In the genomic region with DNA sequence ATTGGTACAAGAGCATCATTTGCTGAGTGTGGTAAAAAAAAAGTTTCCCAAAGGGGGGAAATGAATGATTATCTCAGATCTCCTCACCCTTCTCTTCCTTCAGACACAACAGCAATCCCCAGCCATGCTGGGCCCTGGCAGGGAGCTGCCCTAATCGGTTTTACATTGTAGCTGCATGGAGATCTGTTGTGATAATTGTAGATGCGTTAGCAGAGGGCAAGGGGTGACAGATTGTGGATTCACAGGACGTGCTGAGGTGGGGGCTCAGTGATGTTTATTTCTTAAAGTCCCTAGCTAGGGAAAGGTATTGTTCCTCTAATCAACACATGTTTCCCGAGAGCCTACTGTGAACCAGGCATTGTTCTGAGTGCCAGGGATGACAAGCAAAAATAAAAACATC, we compare ENCODE assay signal across 25 cellular contexts.
"Had no signal": no experiment of that assay in that cellular context is flagged by ENCODE, and none has a peak within 500 bp of the region (broad histone marks: within the 10 kb centered on the region; RNA-seq: fewer than 3 reads in every experiment).

No MANE protein-coding gene starts in this region.

- ATAC-seq: activated CD4-positive, alpha-beta T cell treated with anti-CD3 and anti-CD28 coated beads for 36 hours; activated T-helper 17 cell treated with anti-CD3 and anti-CD28 coated beads, Interleukin-2, amount 50 U/mL, for 72 hours had no signal

- H3K9me3 ChIP-seq: Peyer's patch, SJCRH30 had no signal

- DNase-seq: activated CD4-positive, alpha-beta memory T cell treated with anti-CD3 and anti-CD28 coated beads, Interleukin-2, amount 10 ng/mL, durations not matched to agents 7 days and 5 days; activated CD4-positive, alpha-beta T cell treated with anti-CD3 and anti-CD28 coated beads for 36 hours; activated CD4-positive, alpha-beta T cell treated with anti-CD3 and anti-CD28 coated beads, Interleukin-2, amount 50 U/mL, for 1 hour; activated gamma-delta T cell; activated naive CD4-positive, alpha-beta T cell treated with anti-CD3 and anti-CD28 coated beads for 36 hours; activated T-cell treated with anti-CD3 and anti-CD28 coated beads for 4 hours; activated T-cell treated with anti-CD3 and anti-CD28 coated beads, Interleukin-2, amount 50 U/mL, for 48 hours; amygdala; KG1; NCI-H1048; NCI-H146; NCI-H187 treated with DMSO at 0.1 percent for 48 hours; NCI-H2081 treated with DMSO at 0.1 percent for 48 hours; NCI-H2171; NCI-H510A treated with DMSO at 0.1 percent for 48 hours; NCI-H748 treated with DMSO at 0.1 percent for 48 hours; Peyer's patch; Right ventricle myocardium superior; SJCRH30 had no signal

- H3K4me1 ChIP-seq: Peyer's patch, SJCRH30 had no signal

- H3K4me3 ChIP-seq: Peyer's patch, SJCRH30 had no signal

- H3K36me3 Mint-ChIP-seq: activated naive CD8-positive, alpha-beta T cell; brain had no signal

- H3K27ac ChIP-seq: Peyer's patch, RWPE1, SJCRH30 had no signal

- H3K27me3 ChIP-seq: Peyer's patch, SJCRH30 had no signal

- H3K4me3 Mint-ChIP-seq: activated CD4-positive, alpha-beta memory T cell treated with anti-CD3 and anti-CD28 coated beads, Interleukin-2, amount 10 ng/mL, durations not matched to agents 7 days and 5 days; activated CD4-positive, alpha-beta T cell treated with anti-CD3 and anti-CD28 coated beads for 36 hours; activated naive CD4-positive, alpha-beta T cell treated with anti-CD3 and anti-CD28 coated beads for 36 hours; activated naive CD8-positive, alpha-beta T cell; activated T-helper 17 cell treated with anti-CD3 and anti-CD28 coated beads, Interleukin-2, amount 50 U/mL, for 72 hours; brain; central memory CD8-positive, alpha-beta T cell; T-helper 1 cell treated with Interleukin-12 subunit alpha and Interleukin-12 subunit beta and Interleukin-4 antibody, amounts not matched to agents 30 μg/mL and 1 μg/mL, for 36 hours had no signal

- H3K36me3 ChIP-seq: Peyer's patch, SJCRH30 had no signal

- H3K27ac Mint-ChIP-seq: activated CD4-positive, alpha-beta memory T cell treated with anti-CD3 and anti-CD28 coated beads, Interleukin-2, amount 10 ng/mL, durations not matched to agents 7 days and 5 days; activated CD4-positive, alpha-beta T cell treated with anti-CD3 and anti-CD28 coated beads for 36 hours; activated naive CD4-positive, alpha-beta T cell treated with anti-CD3 and anti-CD28 coated beads for 36 hours; activated naive CD8-positive, alpha-beta T cell; activated T-helper 17 cell treated with anti-CD3 and anti-CD28 coated beads, Interleukin-2, amount 50 U/mL, for 72 hours; brain; T-helper 1 cell treated with Interleukin-12 subunit alpha and Interleukin-12 subunit beta and Interleukin-4 antibody, amounts not matched to agents 30 μg/mL and 1 μg/mL, for 36 hours had no signal

- H3K4me1 Mint-ChIP-seq: activated CD4-positive, alpha-beta memory T cell treated with anti-CD3 and anti-CD28 coated beads, Interleukin-2, amount 10 ng/mL, durations not matched to agents 7 days and 5 days; activated CD4-positive, alpha-beta T cell treated with anti-CD3 and anti-CD28 coated beads for 36 hours; activated T-helper 17 cell treated with anti-CD3 and anti-CD28 coated beads, Interleukin-2, amount 50 U/mL, for 72 hours; central memory CD8-positive, alpha-beta T cell had no signal

- H3K27me3 Mint-ChIP-seq: activated CD4-positive, alpha-beta memory T cell treated with anti-CD3 and anti-CD28 coated beads, Interleukin-2, amount 10 ng/mL, durations not matched to agents 7 days and 5 days; brain; central memory CD8-positive, alpha-beta T cell had no signal

- H3K9me3 Mint-ChIP-seq: activated CD4-positive, alpha-beta memory T cell treated with anti-CD3 and anti-CD28 coated beads, Interleukin-2, amount 10 ng/mL, durations not matched to agents 7 days and 5 days; T-helper 1 cell treated with Interleukin-12 subunit alpha and Interleukin-12 subunit beta and Interleukin-4 antibody, amounts not matched to agents 30 μg/mL and 1 μg/mL, for 36 hours had no signal
